18 cellular contexts compared by ENCODE assay signal in the genomic region with DNA sequence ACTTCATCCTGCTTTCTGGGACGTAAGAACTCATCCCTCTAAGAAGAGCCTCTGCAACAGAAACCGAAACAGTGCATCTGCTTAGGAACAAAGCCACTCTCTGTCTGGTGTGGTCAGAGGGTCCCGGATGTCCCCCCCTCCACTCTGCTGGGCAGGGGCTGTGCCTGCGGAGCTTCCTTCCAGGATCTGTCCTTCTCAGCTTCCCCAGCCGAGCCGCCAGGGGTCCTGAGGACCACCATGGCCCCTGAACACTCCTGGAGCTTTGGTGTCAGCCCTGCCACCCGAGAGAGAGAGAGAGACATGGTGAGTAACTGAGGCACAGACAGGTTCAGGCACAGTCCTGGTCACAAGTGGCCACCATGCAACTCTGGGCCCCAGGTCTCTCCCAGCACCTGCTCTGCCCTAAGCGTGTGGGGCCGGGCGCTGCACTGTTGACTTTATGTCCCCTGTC. TPM values are rescaled to one million over a fixed set of nuclear protein-coding genes. Genes with fewer than 3 reads are reported as not detected.
DNase-seq lines count a peak whose midpoint lies in the region; ATAC-seq and TF ChIP-seq lines count a peak whose summit lies in the region.
"Had no signal": no experiment of that assay in that cellular context is flagged by ENCODE, and none has a peak within 500 bp of the region (broad histone marks: within the 10 kb centered on the region; RNA-seq: fewer than 3 reads in every experiment).

No MANE protein-coding gene starts in this region.

- H3K9me3 ChIP-seq in right atrium auricular region (no peaks in the 10 kb centered on the region), hepatocyte (ENCODE audit: low read depth) (no peaks in the 10 kb centered on the region), sigmoid colon (no peaks in the 10 kb centered on the region), aorta (ENCODE audit: control insufficient read depth, low read length) (no peaks in the 10 kb centered on the region)

- no peak for TF ChIP-seq EP300 in sigmoid colon (IDR thresholded peaks at IDR 0.05)

- 96% methylated on average over 10 of the region's 10 CpGs for WGBS in hepatocyte (ENCODE audit: low lambda C conversion rate, missing lambda C conversion rate)
- 90 to 91% methylated on average over 10 of the region's 10 CpGs for WGBS in sigmoid colon, 2 donors
- 82 to 86% methylated on average over 10 of the region's 10 CpGs for WGBS in aorta, 2 donors

- no peak overlapping the region for H3K4me2 ChIP-seq in hepatocyte

- intact Hi-C loops in Right ventricle myocardium superior (cut with DNase I) (no loop called here), sigmoid colon (cut with DNase I) (no loop called here), aorta (cut with DNase I) (loop anchor here in 1 of 2 donors (5.0 kb wide), 1 partner anchor 90 kb away; a partner anchor contains a TSS)

- H3K4me1 ChIP-seq in right atrium auricular region (peaks cover 0 to 51% of the 10 kb centered on the region in 2 donors), hepatocyte (ENCODE audit: insufficient read depth) (peaks cover 4% of the 10 kb centered on the region), sigmoid colon (peaks cover 0 to 33% (median 20%) of the 10 kb centered on the region in 4 donors), aorta (ENCODE audit: control insufficient read depth in 1 of 2, insufficient read depth in 2 of 2, low read length in 2 of 2) (peaks cover under 1 to 5% of the 10 kb centered on the region in 2 donors)

- no peak overlapping the region for H3K27ac Mint-ChIP-seq in activated T-cell treated with anti-CD3 and anti-CD28 coated beads, Interleukin-2, amount 50 U/mL, for 72 hours
- H3K27ac Mint-ChIP-seq: activated naive CD8-positive, alpha-beta T cell; CD8-positive, alpha-beta memory T cell; stimulated activated effector memory CD8-positive, alpha-beta T cell treated with anti-CD3 and anti-CD28 coated beads, Interleukin-12 subunit alpha, Interleukin-12 subunit beta, amount 100 ng/mL, for 72 hours; T-helper 1 cell treated with Interleukin-12 subunit alpha and Interleukin-12 subunit beta and Interleukin-4 antibody, amounts not matched to agents 30 μg/mL and 1 μg/mL, for 36 hours had no signal

- no peaks in the 10 kb centered on the region for H3K79me2 ChIP-seq in hepatocyte

- TF ChIP-seq POLR2A in sigmoid colon (IDR thresholded peaks at IDR 0.05) = no peak

- DNase-seq in right atrium auricular region (ENCODE audit: low spot score) = no peak
- no peak for DNase-seq in Right ventricle myocardium superior
- DNase-seq in hepatocyte (ENCODE audit: low spot score) = peak; percentile 1
- no peak for DNase-seq in sigmoid colon
- DNase-seq in aorta = peak in 1 of 2 donors; percentile 63
- no peak for DNase-seq in HT-29 (ENCODE audit: low spot score)
- no peak for DNase-seq in stimulated activated naive CD8-positive, alpha-beta T cell treated with anti-CD3 and anti-CD28 coated beads, Interleukin-15, Interleukin-2, amounts not matched to agents 100 U/mL and 50 U/mL, for 24 hours
- DNase-seq in activated T-cell treated with anti-CD3 and anti-CD28 coated beads, Interleukin-2, amount 50 U/mL, for 72 hours = no peak
- DNase-seq: ACHN, activated T-cell treated with anti-CD3 and anti-CD28 coated beads for 4 hours, GOT3, NCI-H2029 treated with DMSO at 0.1 percent for 48 hours, NCI-H748 treated with DMSO at 0.1 percent for 48 hours had no signal

- no peaks in the 10 kb centered on the region for H3K9me3 Mint-ChIP-seq in activated T-cell treated with anti-CD3 and anti-CD28 coated beads, Interleukin-2, amount 50 U/mL, for 72 hours
- H3K9me3 Mint-ChIP-seq: CD8-positive, alpha-beta memory T cell; stimulated activated effector memory CD8-positive, alpha-beta T cell treated with anti-CD3 and anti-CD28 coated beads, Interleukin-12 subunit alpha, Interleukin-12 subunit beta, amount 100 ng/mL, for 72 hours; T-helper 1 cell treated with Interleukin-12 subunit alpha and Interleukin-12 subunit beta and Interleukin-4 antibody, amounts not matched to agents 30 μg/mL and 1 μg/mL, for 36 hours had no signal

- no peaks in the 10 kb centered on the region for H3K36me3 Mint-ChIP-seq in activated T-cell treated with anti-CD3 and anti-CD28 coated beads, Interleukin-2, amount 50 U/mL, for 72 hours (ENCODE audit: insufficient read depth in 2 of 2)
- H3K36me3 Mint-ChIP-seq: activated naive CD8-positive, alpha-beta T cell had no signal

- H3K27me3 ChIP-seq in right atrium auricular region (no peaks in the 10 kb centered on the region), hepatocyte (no peaks in the 10 kb centered on the region), sigmoid colon (no peaks in the 10 kb centered on the region), aorta (ENCODE audit: control insufficient read depth in 1 of 2, insufficient read depth in 2 of 2, low read length in 1 of 2) (no peaks in the 10 kb centered on the region)

- no peaks in the 10 kb centered on the region for H3K4me1 Mint-ChIP-seq in activated T-cell treated with anti-CD3 and anti-CD28 coated beads, Interleukin-2, amount 50 U/mL, for 72 hours (ENCODE audit: low read depth)
- H3K4me1 Mint-ChIP-seq: stimulated activated effector memory CD8-positive, alpha-beta T cell treated with anti-CD3 and anti-CD28 coated beads, Interleukin-12 subunit alpha, Interleukin-12 subunit beta, amount 100 ng/mL, for 72 hours had no signal

- H3K27ac ChIP-seq in right atrium auricular region = peak overlapping the region; percentile 85 to 95
- no peak overlapping the region for H3K27ac ChIP-seq in hepatocyte
- H3K27ac ChIP-seq in sigmoid colon = peak overlapping the region in 3 of 4 donors; percentile 79 to 85 (median 82)
- H3K27ac ChIP-seq in aorta (ENCODE audit: low read depth in 1 of 2, low read length in 2 of 2) = peak overlapping the region; percentile 64 to 75

- no peaks in the 10 kb centered on the region for H3K9me2 ChIP-seq in hepatocyte (replicated peaks; ENCODE audit: insufficient read depth)

- H4K20me1 ChIP-seq in hepatocyte (ENCODE audit: insufficient read depth, poor library complexity, severe bottlenecking) = no peaks in the 10 kb centered on the region

- ATAC-seq in Right ventricle myocardium superior (ENCODE audit: poor library complexity) (no peak), aorta (ENCODE audit: low FRiP score) (no peak)
- no peak for ATAC-seq in stimulated activated naive CD8-positive, alpha-beta T cell treated with anti-CD3 and anti-CD28 coated beads, Interleukin-15, Interleukin-2, amounts not matched to agents 100 U/mL and 50 U/mL, for 24 hours
- no peak for ATAC-seq in activated T-cell treated with anti-CD3 and anti-CD28 coated beads, Interleukin-2, amount 50 U/mL, for 72 hours (replicated peaks in 1 of 2)
- ATAC-seq: activated CD4-positive, CD25-positive, alpha-beta regulatory T cell treated with anti-CD3 and anti-CD28 coated beads, Interleukin-2, amount 50 U/mL, for 24 hours; stimulated activated effector memory CD8-positive, alpha-beta T cell treated with anti-CD3 and anti-CD28 coated beads, Interleukin-12 subunit alpha, Interleukin-12 subunit beta, amount 100 ng/mL, for 72 hours had no signal

- peaks cover 28% of the 10 kb centered on the region for H3K36me3 ChIP-seq in right atrium auricular region
- H3K36me3 ChIP-seq in hepatocyte (replicated peaks; ENCODE audit: insufficient read depth, low read depth) = no peaks in the 10 kb centered on the region
- H3K36me3 ChIP-seq in sigmoid colon = peaks cover 5 to 66% (median 22%) of the 10 kb centered on the region in 4 donors
- peaks cover 0 to 2% of the 10 kb centered on the region in 2 donors for H3K36me3 ChIP-seq in aorta (ENCODE audit: control insufficient read depth in 1 of 2, insufficient read depth in 2 of 2, low read length in 1 of 2)

- no peak overlapping the region for H2AFZ ChIP-seq in hepatocyte

- H3K4me3 ChIP-seq in right atrium auricular region (no peak overlapping the region), hepatocyte (no peak overlapping the region), sigmoid colon (no peak overlapping the region), aorta (ENCODE audit: low read length in 2 of 2) (no peak overlapping the region)

- H3K27me3 Mint-ChIP-seq in activated T-cell treated with anti-CD3 and anti-CD28 coated beads, Interleukin-2, amount 50 U/mL, for 72 hours (ENCODE audit: low read depth) = no peaks in the 10 kb centered on the region
- H3K27me3 Mint-ChIP-seq: activated naive CD8-positive, alpha-beta T cell; CD8-positive, alpha-beta memory T cell had no signal

- no peak overlapping the region for H3K4me3 Mint-ChIP-seq in activated T-cell treated with anti-CD3 and anti-CD28 coated beads, Interleukin-2, amount 50 U/mL, for 72 hours
- H3K4me3 Mint-ChIP-seq: activated naive CD8-positive, alpha-beta T cell; CD8-positive, alpha-beta memory T cell; stimulated activated effector memory CD8-positive, alpha-beta T cell treated with anti-CD3 and anti-CD28 coated beads, Interleukin-12 subunit alpha, Interleukin-12 subunit beta, amount 100 ng/mL, for 72 hours; T-helper 1 cell treated with Interleukin-12 subunit alpha and Interleukin-12 subunit beta and Interleukin-4 antibody, amounts not matched to agents 30 μg/mL and 1 μg/mL, for 36 hours had no signal

- TF ChIP-seq CTCF in right atrium auricular region (IDR thresholded peaks at IDR 0.05) = no peak
- no peak for TF ChIP-seq CTCF in hepatocyte (IDR thresholded peaks at IDR 0.05; ENCODE audit: poor library complexity)
- TF ChIP-seq CTCF in sigmoid colon (IDR thresholded peaks at IDR 0.05) = no peak

RNA-seq across cellular contexts. Expression of a gene that starts 24.4 kb away (rescaled TPM):
- total RNA-seq in right atrium auricular region (10 to 100 TPM in 1 of 2 donors, 1 to 10 TPM in 1; 2.9 to 11.3 TPM), Right ventricle myocardium superior (3.9 TPM), hepatocyte (20.0 and 22.3 TPM in 2 replicates), sigmoid colon (1 to 10 TPM in 3 of 4 donors, under 1 TPM in 1; 0.99 to 1.4 (median 1.2) TPM), aorta (10 to 100 TPM in 1 of 2 donors, 1 to 10 TPM in 1; 2.5 to 11.0 TPM)
- polyA plus RNA-seq in hepatocyte (5.5 and 7.0 TPM in 2 replicates), sigmoid colon (1 to 10 TPM in 1 of 3 donors, under 1 TPM in 2; 0.60 to 8.1 (median 0.92) TPM), aorta (1 to 10 TPM in 1 of 2 donors, under 1 TPM in 1; 0.26 to 1.1 TPM)
- 1.0 and 1.6 TPM in 2 replicates for total RNA-seq in HT-29 (2014; rRNA removed; shearing (Covaris generic))
- total RNA-seq in activated T-cell treated with anti-CD3 and anti-CD28 coated beads, Interleukin-2, amount 50 U/mL, for 72 hours = 1 to 10 TPM; 1.2 to 2.6 TPM

RNA-seq across cellular contexts. Expression of a gene that starts 32.8 kb away (rescaled TPM):
- total RNA-seq in right atrium auricular region (10 to 100 TPM; 13.0 to 13.7 TPM), Right ventricle myocardium superior (17.3 TPM), hepatocyte (13.3 and 14.0 TPM in 2 replicates), sigmoid colon (10 to 100 TPM; 19.6 to 24.6 (median 21.3) TPM), aorta (10 to 100 TPM; 22.5 to 30.8 TPM)
- polyA plus RNA-seq in hepatocyte (8.6 and 10.7 TPM in 2 replicates), sigmoid colon (10 to 100 TPM in 1 of 3 donors, 1 to 10 TPM in 2; 8.8 to 17.5 (median 9.0) TPM), aorta (10 to 100 TPM in 1 of 2 donors, 1 to 10 TPM in 1; 8.1 to 20.7 TPM)
- 14.0 and 16.7 TPM in 2 replicates for total RNA-seq in HT-29 (2014; rRNA removed; shearing (Covaris generic))
- total RNA-seq in activated T-cell treated with anti-CD3 and anti-CD28 coated beads, Interleukin-2, amount 50 U/mL, for 72 hours = 10 to 100 TPM; 29.4 to 30.9 TPM
